ENCODE assay signal across 1 cellular context in genomic region chr1:220884981-220885918, GRCh38.
A peak's percentile ranks its signal among the peaks of the same experiment; 100 is the strongest.
TF ChIP-seq lines count a peak whose summit lies in the region.

No MANE protein-coding gene starts in this region.

TF ChIP-seq in GM23338, 12 proteins besides CTCF, POLR2A, EP300 and RAD21:
- no peak for TF ChIP-seq POLR2AphosphoS5 (IDR thresholded peaks at IDR 0.05; ENCODE audit: low read depth)
- no peak for TF ChIP-seq ZNF331 (CRISPR knock-in tag; IDR thresholded peaks at IDR 0.05; ENCODE audit: low read depth)
- peak; percentile 91 for TF ChIP-seq EZH2 (IDR thresholded peaks at IDR 0.05; ENCODE audit: low read depth, unreplicated experiment)
TF ChIP-seq in GM23338: peak in this region for 1.
